In the genomic region with DNA sequence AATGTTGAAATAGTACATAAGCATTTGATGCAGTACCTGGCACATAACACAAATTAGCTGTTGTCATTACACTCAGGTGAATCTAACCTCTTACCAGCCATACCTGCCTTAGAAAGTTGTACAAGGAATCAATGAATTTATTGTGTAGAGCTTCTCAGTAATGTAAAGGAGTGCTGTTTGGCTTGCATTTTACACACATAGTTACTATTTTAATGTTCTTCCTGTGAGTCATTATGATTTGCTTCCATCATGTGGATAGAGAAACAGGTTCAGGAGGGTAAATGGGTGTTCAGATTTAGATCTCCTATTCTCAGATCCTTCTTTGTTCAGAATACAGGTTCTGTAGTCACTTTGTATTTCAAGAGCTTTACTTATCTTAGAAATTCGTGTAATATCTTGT, we compare ENCODE assay signal across 1 cellular context.
TF ChIP-seq lines count a peak whose summit lies in the region.

No MANE protein-coding gene starts in this region.

TF ChIP-seq in endothelial cell of umbilical vein, 7 proteins besides CTCF, POLR2A, EP300 and RAD21:
- TF ChIP-seq FOS (IDR thresholded peaks at IDR 0.05; ENCODE audit: borderline replicate concordance, insufficient read depth, low read length) (peak; percentile 60), GATA2 (IDR thresholded peaks at IDR 0.05; ENCODE audit: insufficient read depth, insufficient read length, low read depth, low read length) (peak; percentile 19), JUN (IDR thresholded peaks at IDR 0.05; ENCODE audit: borderline replicate concordance, insufficient read depth, insufficient read length, low read depth) (peak; percentile 34), EZH2 (IDR thresholded peaks at IDR 0.05; ENCODE audit: borderline replicate concordance, low read depth, low read length, severe bottlenecking) (no peak), MYC (IDR thresholded peaks at IDR 0.05; ENCODE audit: low read depth, low read length) (no peak), POLR2AphosphoS5 (IDR thresholded peaks at IDR 0.05; ENCODE audit: insufficient read depth, low read depth, low read length) (no peak)
- TF ChIP-seq, protein P1, sequence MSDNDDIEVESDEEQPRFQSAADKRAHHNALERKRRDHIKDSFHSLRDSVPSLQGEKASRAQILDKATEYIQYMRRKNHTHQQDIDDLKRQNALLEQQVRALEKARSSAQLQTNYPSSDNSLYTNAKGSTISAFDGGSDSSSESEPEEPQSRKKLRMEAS (IDR thresholded peaks at IDR 0.05; ENCODE audit: insufficient read depth, insufficient read length) = no peak
